21 cellular contexts compared by ENCODE assay signal in genomic region chr17:72635034-72635654, GRCh38.
DNase-seq lines count a peak whose midpoint lies in the region; ATAC-seq, FAIRE-seq and TF ChIP-seq lines count a peak whose summit lies in the region.
"Had no signal": no experiment of that assay in that cellular context is flagged by ENCODE, and none has a peak within 500 bp of the region (broad histone marks: within the 10 kb centered on the region; RNA-seq: fewer than 3 reads in every experiment).

No MANE protein-coding gene starts in this region.

- DNase-seq in NCI-H2029 (lab: John Stamatoyannopoulos, UW) (peak; percentile 9), NCI-H2029 treated with DMSO at 0.1 percent for 48 hours (lab: John Stamatoyannopoulos, UW) (no peak), A549 (ENCODE audit: low read depth in 1 of 2, low spot score in 1 of 2) (no peak), NCI-H2171 (lab: John Stamatoyannopoulos, UW) (peak; percentile 14), colonic mucosa (peak; percentile 63), DMS114 treated with DMSO at 0.1 percent for 48 hours (lab: John Stamatoyannopoulos, UW; ENCODE audit: unreplicated experiment) (no peak), MM.1S (no peak)
- DNase-seq: CD4-positive, CD25-positive, alpha-beta regulatory T cell; heart left ventricle; NCI-H1417; NCI-H510A treated with DMSO at 0.1 percent for 48 hours; nephron progenitor cell; OCI-M1; SK-N-SH; stimulated activated CD4-positive, alpha-beta T cell treated with anti-CD3 and anti-CD28 coated beads, Interleukin-12 subunit alpha, Interleukin-12 subunit beta, amount 100 ng/mL, for 4 hours; stimulated activated naive CD4-positive, alpha-beta T cell treated with Interleukin-2 at 50 U/mL for 16 hours; upper lobe of right lung; WERI-Rb-1 had no signal

- H3K27ac ChIP-seq in A549 (peak overlapping the region in 1 of 2 experiments; percentile 59; a peak in 2 of 6 replicates), colonic mucosa (peak overlapping the region; percentile 67), MM.1S (ENCODE audit: low read length) (no peak overlapping the region)
- H3K27ac ChIP-seq: heart left ventricle, upper lobe of right lung, WERI-Rb-1 had no signal

- H3K4me1 ChIP-seq in A549 (peaks cover 32% of the 10 kb centered on the region), colonic mucosa (peaks cover 3% of the 10 kb centered on the region), MM.1S (ENCODE audit: low read length) (no peaks in the 10 kb centered on the region)
- H3K4me1 ChIP-seq: heart left ventricle, upper lobe of right lung had no signal

- no peaks in the 10 kb centered on the region for H3F3A ChIP-seq in MM.1S (ENCODE audit: insufficient read depth, low read length)

- 81% methylated on average over 14 of the region's 14 CpGs for WGBS in A549 (ENCODE audit: missing lambda C conversion rate)

- H3K4me2 ChIP-seq in A549: 0 out of 3 replicates have a peak overlapping the region, but pooled peaks have one; percentile 14
- no peak overlapping the region for H3K4me2 ChIP-seq in MM.1S (ENCODE audit: low read depth, low read length)
- H3K4me2 ChIP-seq: SK-N-SH had no signal

- H2AFZ ChIP-seq in MM.1S (ENCODE audit: low read length): no peak overlapping the region

- no peaks in the 10 kb centered on the region for H3K9me3 ChIP-seq in A549
- H3K9me3 ChIP-seq in colonic mucosa: no peaks in the 10 kb centered on the region
- no peaks in the 10 kb centered on the region for H3K9me3 ChIP-seq in MM.1S (replicated peaks; ENCODE audit: insufficient read depth, low read length)
- H3K9me3 ChIP-seq: heart left ventricle, SK-N-SH, upper lobe of right lung had no signal

- H3K4me3 ChIP-seq in A549 (no peak overlapping the region), colonic mucosa (no peak overlapping the region), MM.1S (ENCODE audit: low read length) (no peak overlapping the region)
- H3K4me3 ChIP-seq: GM12878, heart left ventricle, K562, upper lobe of right lung had no signal

- TF ChIP-seq RAD21 in A549 (conservative IDR thresholded peaks at IDR 0.05 in 1 of 2, IDR thresholded peaks at IDR 0.05 in 1 of 2): no peak

- peak overlapping the region in 1 of 2 donors; percentile 62 for H3K9ac ChIP-seq in colonic mucosa (ENCODE audit: low read depth in 2 of 2, low read length in 2 of 2)
- no peak overlapping the region for H3K9ac ChIP-seq in MM.1S (ENCODE audit: low read length)
- H3K9ac ChIP-seq: SK-N-SH had no signal

- POLR2A ChIA-PET in A549 (lab: Yijun Ruan, JAX): no interaction called here

- peak; percentile 7 for FAIRE-seq in A549 (lab: Jason Lieb, UNC)
- FAIRE-seq: GM12878, K562 had no signal

- H3K9me2 ChIP-seq in MM.1S (replicated peaks; ENCODE audit: insufficient read depth, low read length): no peaks in the 10 kb centered on the region
- H3K9me2 ChIP-seq: SK-N-SH had no signal

- TF ChIP-seq POLR2A in A549 (IDR thresholded peaks at IDR 0.05; ENCODE audit: low read length): no peak

- H3K79me2 ChIP-seq in MM.1S (ENCODE audit: low read length): no peaks in the 10 kb centered on the region

- H3K27me3 ChIP-seq in colonic mucosa (no peaks in the 10 kb centered on the region), MM.1S (replicated peaks; ENCODE audit: insufficient read depth, low read length) (no peaks in the 10 kb centered on the region)
- H3K27me3 ChIP-seq: upper lobe of right lung had no signal

- ATAC-seq in A549 (no peak), HG03571 (IDR thresholded peaks at IDR 0.05; ENCODE audit: unreplicated experiment) (no peak)
- ATAC-seq: GM12878, heart left ventricle, K562, upper lobe of right lung had no signal

- TF ChIP-seq EP300 in A549 (IDR thresholded peaks at IDR 0.05): no peak

- CTCF ChIA-PET in A549 (lab: Yijun Ruan, JAX): interaction anchor here (0.9 to 1.6 kb wide), 4 partner anchors 23 to 78 kb away, joined by 3 to 7 read pairs (median 4); no protein-coding TSS in a partner anchor

- TF ChIP-seq CTCF in A549 (IDR thresholded peaks at IDR 0.05): no peak
- no peak for TF ChIP-seq CTCF in colonic mucosa (IDR thresholded peaks at IDR 0.05)
- TF ChIP-seq CTCF in MM.1S (IDR thresholded peaks at IDR 0.05; ENCODE audit: low read length): no peak

- H3K36me3 ChIP-seq in colonic mucosa: no peaks in the 10 kb centered on the region
- no peaks in the 10 kb centered on the region for H3K36me3 ChIP-seq in MM.1S (replicated peaks; ENCODE audit: insufficient read depth, low read length)
- H3K36me3 ChIP-seq: heart left ventricle, upper lobe of right lung, WERI-Rb-1 had no signal

- intact Hi-C loops in colonic mucosa (cut with DNase I): no loop called here

- no peaks in the 10 kb centered on the region for H4K20me1 ChIP-seq in MM.1S (ENCODE audit: insufficient read depth, low read length)

TF ChIP-seq in A549, 52 proteins besides CTCF, POLR2A, EP300 and RAD21:
- TF ChIP-seq CBX8 (IDR thresholded peaks at IDR 0.05) (no peak), ZSCAN20 (CRISPR knock-in tag; IDR thresholded peaks at IDR 0.05) (no peak), ELK1 (IDR thresholded peaks at IDR 0.05; ENCODE audit: low read depth, low read length) (no peak), EHF (CRISPR knock-in tag; IDR thresholded peaks at IDR 0.05) (no peak), HEYL (CRISPR knock-in tag; IDR thresholded peaks at IDR 0.05) (no peak), NFE2L2 (conservative IDR thresholded peaks at IDR 0.05; ENCODE audit: low read length) (no peak), MAZ (IDR thresholded peaks at IDR 0.05; ENCODE audit: borderline replicate concordance, low read depth, low read length) (no peak), GATA3 (IDR thresholded peaks at IDR 0.05; ENCODE audit: borderline replicate concordance) (no peak), BHLHE40 (IDR thresholded peaks at IDR 0.05; ENCODE audit: low read depth, low read length) (no peak), SMC3 (IDR thresholded peaks at IDR 0.05) (no peak)
TF ChIP-seq in A549: peak in this region for 0.

Comparison
In these comparisons a context has a peak if more than half of its experiments do, and no peak if none do; other contexts are left out.
1. DNase-seq: peak in NCI-H2029 (single experiment), NCI-H2171 (single experiment) and colonic mucosa (single experiment); none in NCI-H2029 treated with DMSO at 0.1 percent for 48 hours (single experiment), A549 (0 of 2), DMS114 treated with DMSO at 0.1 percent for 48 hours (single experiment) and MM.1S (single experiment).